Comparison of ENCODE assay signal across 1 cellular context in genomic region chr19:48656840-48657474, GRCh38.
TF ChIP-seq lines count a peak whose summit lies in the region.

No MANE protein-coding gene starts in this region.

TF ChIP-seq in HepG2, 621 proteins besides CTCF, POLR2A, EP300 and RAD21:
- TF ChIP-seq FOXJ3 (CRISPR knock-in tag; IDR thresholded peaks at IDR 0.05; ENCODE audit: borderline replicate concordance) (no peak), ZNF703 (CRISPR knock-in tag; IDR thresholded peaks at IDR 0.05; ENCODE audit: borderline replicate concordance) (no peak), HNRNPL (IDR thresholded peaks at IDR 0.05; ENCODE audit: low read depth, low read length) (no peak), RFX5 (IDR thresholded peaks at IDR 0.05; ENCODE audit: low read depth, low read length) (peak; percentile 71; the same call in 1 of the 2 replicates), BHLHE40 (IDR thresholded peaks at IDR 0.05; ENCODE audit: low read length) (peak; percentile 65), SNRNP70 (IDR thresholded peaks at IDR 0.05; ENCODE audit: low read depth, low read length) (no peak)
